ENCODE assay signal across 20 cellular contexts in the genomic region with DNA sequence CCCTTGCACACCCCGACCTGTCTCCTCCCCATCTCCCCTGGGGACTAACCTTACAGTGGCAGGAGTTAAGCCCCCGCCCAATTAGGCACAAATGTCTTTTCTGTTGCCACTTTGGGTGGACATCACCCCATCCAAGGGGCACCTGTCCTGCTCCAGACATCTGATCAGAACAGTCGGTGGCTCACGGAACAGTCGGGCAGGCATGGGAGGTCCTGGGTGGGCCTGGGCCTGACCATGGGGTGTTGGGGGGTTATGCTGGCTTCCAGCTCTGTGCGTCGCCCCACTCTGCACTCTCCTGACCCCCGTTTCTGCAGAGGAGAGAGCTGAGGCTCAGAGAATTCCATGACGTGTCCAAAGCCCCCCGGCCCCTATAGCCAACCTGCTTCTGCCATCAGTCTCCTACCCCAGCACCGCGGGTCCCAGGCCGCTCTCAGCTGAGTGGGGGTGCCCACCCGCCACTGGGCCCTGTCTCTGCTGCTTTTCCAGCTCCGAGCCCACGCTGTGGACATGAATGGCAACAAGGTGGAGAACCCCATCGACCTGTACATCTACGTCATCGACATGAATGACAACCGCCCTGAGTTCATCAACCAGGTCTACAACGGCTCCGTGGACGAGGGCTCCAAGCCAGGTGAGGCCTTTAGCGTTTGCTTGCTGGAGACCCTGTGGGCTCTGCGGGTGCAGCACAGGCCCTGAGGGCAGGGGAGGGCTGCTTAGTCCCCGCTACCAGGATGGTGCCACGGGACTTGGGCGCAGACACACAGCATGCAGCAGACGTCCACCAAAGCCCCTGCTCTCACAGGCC.
A peak's percentile ranks its signal among the peaks of the same experiment; 100 is the strongest.
DNase-seq lines count a peak whose midpoint lies in the region; ATAC-seq, FAIRE-seq and TF ChIP-seq lines count a peak whose summit lies in the region.
"Had no signal": no experiment of that assay in that cellular context is flagged by ENCODE, and none has a peak within 500 bp of the region (broad histone marks: within the 10 kb centered on the region; RNA-seq: fewer than 3 reads in every experiment).

No MANE protein-coding gene starts in this region.

- H3K4me3 ChIP-seq in HepG2 (replicated peaks in 1 of 3; ENCODE audit: insufficient read depth in 1 of 3, low read depth in 2 of 3, low read length in 3 of 3) (no peak overlapping the region), right lobe of liver (no peak overlapping the region), Karpas-422 (ENCODE audit: low read length) (no peak overlapping the region), kidney (ENCODE audit: low read length in 2 of 2) (no peak overlapping the region)
- H3K4me3 ChIP-seq: GM12878, K562 had no signal

- intact Hi-C loops in HepG2 (cut with micrococcal nuclease; ENCODE audit: unreplicated experiment) = no loop called here
- intact Hi-C loops in right lobe of liver (cut with DNase I) = no loop called here
- intact Hi-C loops in kidney (cut with DNase I) = no loop called here

- WGBS in HepG2 (ENCODE audit: low lambda C conversion rate) = 17% methylated on average over 26 of the region's 29 CpGs
- WGBS in right lobe of liver (ENCODE audit: insufficient coverage, low coverage, low lambda C conversion rate, missing lambda C conversion rate) = 60% methylated on average over 9 of the region's 29 CpGs

- no peak for TF ChIP-seq RAD21 in HepG2 (CRISPR knock-in tag; IDR thresholded peaks at IDR 0.05)

- CTCF ChIA-PET in HepG2 (lab: Yijun Ruan, JAX; ENCODE audit: low intra/inter-chr PET ratio, low total read pairs) = no interaction called here

- no peak overlapping the region for H3K4me2 ChIP-seq in HepG2 (ENCODE audit: low read depth, low read length)
- H3K4me2 ChIP-seq in Karpas-422 (ENCODE audit: low read depth, low read length, poor library complexity, severe bottlenecking) = peak overlapping the region; percentile 45

- no peak for TF ChIP-seq CTCF in HepG2 (CRISPR knock-in tag; IDR thresholded peaks at IDR 0.05)
- no peak for TF ChIP-seq CTCF in right lobe of liver (IDR thresholded peaks at IDR 0.05)
- TF ChIP-seq CTCF in kidney (IDR thresholded peaks at IDR 0.05; ENCODE audit: borderline replicate concordance, extremely low read depth, insufficient read depth) = no peak

- no peak for TF ChIP-seq POLR2A in HepG2 (IDR thresholded peaks at IDR 0.05; ENCODE audit: insufficient read depth in 1 of 2, low read depth in 2 of 2, low read length in 2 of 2)
- TF ChIP-seq POLR2A in right lobe of liver (IDR thresholded peaks at IDR 0.05) = no peak

- FAIRE-seq in HepG2 (lab: Jason Lieb, UNC) (no peak), kidney (lab: Jason Lieb, UNC) (no peak)
- FAIRE-seq: A204.1, GM12878, GM19239, H1, K562 had no signal

- DNase-seq in HepG2 (ENCODE audit: low spot score) = no peak
- no peak for DNase-seq in right lobe of liver
- no peak for DNase-seq in Karpas-422
- peak; percentile 51 for DNase-seq in kidney
- DNase-seq in NCI-H2081 (lab: John Stamatoyannopoulos, UW) = no peak
- DNase-seq: ACHN; BE2C; Calu3; CD8-positive, alpha-beta T cell; DND-41; EL; H9; IMR-90 had no signal

- H3K79me2 ChIP-seq in HepG2 (ENCODE audit: insufficient read depth, low read length) = no peaks in the 10 kb centered on the region
- no peaks in the 10 kb centered on the region for H3K79me2 ChIP-seq in Karpas-422 (ENCODE audit: low read length)

- TF ChIP-seq EP300 in HepG2 (IDR thresholded peaks at IDR 0.05; ENCODE audit: low read depth in 2 of 2, low read length in 2 of 2) (no peak), HepG2 (CRISPR knock-in tag; IDR thresholded peaks at IDR 0.05; ENCODE audit: borderline replicate concordance) (no peak)

- H2AFZ ChIP-seq in HepG2 (ENCODE audit: low read length) = no peak overlapping the region
- no peak overlapping the region for H2AFZ ChIP-seq in Karpas-422 (ENCODE audit: low read length)

- H3K27ac ChIP-seq in HepG2 (ENCODE audit: extremely low read length, insufficient read depth, low read length) = no peak overlapping the region
- H3K27ac ChIP-seq in right lobe of liver = no peak overlapping the region
- H3K27ac ChIP-seq in Karpas-422 (ENCODE audit: low read length) = no peak overlapping the region
- H3K27ac ChIP-seq in kidney (ENCODE audit: low read depth in 2 of 2, low read length in 2 of 2) = no peak overlapping the region

- BruUV-seq in HepG2 (replicated peaks; lab: Mats Ljungman, UMichigan) = no TSS peak

- no peak overlapping the region for H3K9ac ChIP-seq in HepG2 (ENCODE audit: insufficient read depth, low read depth, low read length)
- no peak overlapping the region for H3K9ac ChIP-seq in Karpas-422 (ENCODE audit: low read length)
- no peak overlapping the region for H3K9ac ChIP-seq in kidney (ENCODE audit: low read length in 2 of 2)

- H3K27me3 ChIP-seq in HepG2 (ENCODE audit: control insufficient read depth in 1 of 2, insufficient read depth in 2 of 2, low read length in 2 of 2) (peaks cover 31 to 71% of the 10 kb centered on the region in 2 experiments), right lobe of liver (no peaks in the 10 kb centered on the region), Karpas-422 (ENCODE audit: low read length) (no peaks in the 10 kb centered on the region)

- H3K9me3 ChIP-seq in HepG2 (ENCODE audit: low read length) = 0 out of 2 replicates have a peak, but pooled peaks cover 4% of the 10 kb centered on the region
- no peaks in the 10 kb centered on the region for H3K9me3 ChIP-seq in right lobe of liver
- no peaks in the 10 kb centered on the region for H3K9me3 ChIP-seq in Karpas-422 (ENCODE audit: low read length)
- no peaks in the 10 kb centered on the region for H3K9me3 ChIP-seq in kidney (ENCODE audit: control insufficient read depth in 1 of 2, low read length in 2 of 2)
- H3K9me3 ChIP-seq: BE2C had no signal

- H4K20me1 ChIP-seq in HepG2 (ENCODE audit: insufficient read depth, low read length) = no peaks in the 10 kb centered on the region
- H4K20me1 ChIP-seq in Karpas-422 (ENCODE audit: insufficient read depth, low read depth, low read length) = no peaks in the 10 kb centered on the region; the same call in 1 of the 2 replicates

- H3K9me2 ChIP-seq in Karpas-422 (replicated peaks; ENCODE audit: insufficient read depth, low read length) = no peaks in the 10 kb centered on the region

- POLR2A ChIA-PET in HepG2 (lab: Yijun Ruan, JAX) = no interaction called here

- H3K36me3 ChIP-seq in HepG2 (replicated peaks in 1 of 2; ENCODE audit: control insufficient read depth in 1 of 2, insufficient read depth in 2 of 2, low read length in 2 of 2) (no peaks in the 10 kb centered on the region), right lobe of liver (no peaks in the 10 kb centered on the region), Karpas-422 (ENCODE audit: insufficient read depth, low read length) (no peaks in the 10 kb centered on the region), kidney (ENCODE audit: control insufficient read depth in 1 of 2, insufficient read depth in 2 of 2, low read length in 2 of 2) (no peaks in the 10 kb centered on the region)
- H3K36me3 ChIP-seq: BE2C had no signal

- in situ Hi-C loops in HepG2 (cut with HindIII; ENCODE audit: extremely low pct_ligation_motif_present, low pct_unique_long_range_greater_than_20kb) = no loop called here

- H3K4me1 ChIP-seq in HepG2 (ENCODE audit: insufficient read depth, low read length) = no peaks in the 10 kb centered on the region
- no peaks in the 10 kb centered on the region for H3K4me1 ChIP-seq in right lobe of liver
- peaks cover 15% of the 10 kb centered on the region for H3K4me1 ChIP-seq in Karpas-422 (ENCODE audit: low read length)
- H3K4me1 ChIP-seq in kidney (ENCODE audit: control insufficient read depth in 1 of 2, insufficient read depth in 1 of 2, low read depth in 1 of 2, low read length in 2 of 2) = no peaks in the 10 kb centered on the region
- H3K4me1 ChIP-seq: BE2C had no signal

- ATAC-seq in HepG2 (no peak; the same call in 2 of the 3 replicates), right lobe of liver (no peak), GM18519 (IDR thresholded peaks at IDR 0.05; ENCODE audit: low FRiP score, unreplicated experiment) (no peak), HG02798 (IDR thresholded peaks at IDR 0.05; ENCODE audit: poor library complexity, unreplicated experiment) (no peak)
- ATAC-seq: CD8-positive, alpha-beta T cell; K562 had no signal

TF ChIP-seq in HepG2, 621 proteins besides CTCF, POLR2A, EP300 and RAD21:
- TF ChIP-seq CREB1 (IDR thresholded peaks at IDR 0.05) (peak; percentile 78), CREB1 (CRISPR knock-in tag; IDR thresholded peaks at IDR 0.05) (no peak), ZNF687 (CRISPR knock-in tag; IDR thresholded peaks at IDR 0.05) (peak; percentile 4; the same call in 1 of the 2 replicates), ZNF629 (CRISPR knock-in tag; conservative IDR thresholded peaks at IDR 0.05) (no peak), SP140L (CRISPR knock-in tag; IDR thresholded peaks at IDR 0.05; ENCODE audit: borderline replicate concordance) (no peak)
TF ChIP-seq in HepG2: peak in this region for 2.
